25 cellular contexts compared by ENCODE assay signal in genomic region chr1:220184503-220184902, GRCh38.
"Had no signal": no experiment of that assay in that cellular context is flagged by ENCODE, and none has a peak within 500 bp of the region (broad histone marks: within the 10 kb centered on the region; RNA-seq: fewer than 3 reads in every experiment).

No MANE protein-coding gene starts in this region.

- H3K9me3 Mint-ChIP-seq: activated naive CD8-positive, alpha-beta T cell treated with anti-CD3 and anti-CD28 coated beads for 36 hours; activated T-cell treated with anti-CD3 and anti-CD28 coated beads, Interleukin-2, amount 50 U/mL, for 4 hours; activated T-helper 2 cell treated with anti-CD3 and anti-CD28 coated beads, Interferon-gamma antibody, Interleukin-2, Interleukin-4, amounts not matched to agents 10 μg/mL and 5 μg/mL and 100 μg/mL, durations not matched to agents 14 hours and 24 hours and 36 hours; immature natural killer cell; naive thymus-derived CD4-positive, alpha-beta T cell; neural crest cell; type B pancreatic cell had no signal

- H3K9me3 ChIP-seq: left lung, thoracic aorta, vagina had no signal

- H3K4me2 ChIP-seq: hepatocyte had no signal

- DNase-seq: activated CD4-positive, alpha-beta T cell treated with anti-CD3 and anti-CD28 coated beads for 1 hour; activated CD4-positive, alpha-beta T cell treated with anti-CD3 and anti-CD28 coated beads, Interleukin-2, amount 50 U/mL, for 1 hour; activated CD8-positive, alpha-beta memory T cell treated with anti-CD3 and anti-CD28 coated beads for 24 hours; activated CD8-positive, alpha-beta memory T cell treated with anti-CD3 and anti-CD28 coated beads, Interleukin-2, amount 50 U/mL, for 4 hours; activated naive CD4-positive, alpha-beta T cell treated with Interleukin-2 at 50 U/mL for 16 hours; activated naive CD8-positive, alpha-beta T cell treated with anti-CD3 and anti-CD28 coated beads for 36 hours; activated T-cell treated with anti-CD3 and anti-CD28 coated beads, Interleukin-2, amount 50 U/mL, for 4 hours; amniotic stem cell; dermis blood vessel endothelial cell; effector CD8-positive, alpha-beta T cell; glutamatergic neuron; immature natural killer cell; kidney glomerular epithelial cell; left lung; naive thymus-derived CD4-positive, alpha-beta T cell; stimulated activated CD4-positive, alpha-beta T cell treated with anti-CD3 and anti-CD28 coated beads, Interleukin-4, amount 100 ng/mL, for 24 hours; stimulated activated naive CD4-positive, alpha-beta T cell treated with Interleukin-2 at 50 U/mL for 16 hours had no signal

- H2AFZ ChIP-seq: hepatocyte had no signal

- H3K4me1 Mint-ChIP-seq: activated naive CD8-positive, alpha-beta T cell treated with anti-CD3 and anti-CD28 coated beads for 36 hours; immature natural killer cell; naive thymus-derived CD4-positive, alpha-beta T cell; neural crest cell had no signal

- H3K4me3 ChIP-seq: hepatocyte, left lung, lung, thoracic aorta, vagina had no signal

- H3K79me2 ChIP-seq: hepatocyte had no signal

- H3K27me3 ChIP-seq: hepatocyte, left lung, vagina had no signal

- ATAC-seq: activated T-cell treated with anti-CD3 and anti-CD28 coated beads, Interleukin-2, amount 50 U/mL, for 4 hours; left lung; naive thymus-derived CD4-positive, alpha-beta T cell had no signal

- H3K4me3 Mint-ChIP-seq: activated naive CD8-positive, alpha-beta T cell treated with anti-CD3 and anti-CD28 coated beads for 36 hours; activated T-cell treated with anti-CD3 and anti-CD28 coated beads, Interleukin-2, amount 50 U/mL, for 4 hours; immature natural killer cell; naive thymus-derived CD4-positive, alpha-beta T cell; neural crest cell; type B pancreatic cell had no signal

- H3K4me1 ChIP-seq: left lung, vagina had no signal

- H3K27ac Mint-ChIP-seq: activated naive CD8-positive, alpha-beta T cell treated with anti-CD3 and anti-CD28 coated beads for 36 hours; activated T-helper 2 cell treated with anti-CD3 and anti-CD28 coated beads, Interferon-gamma antibody, Interleukin-2, Interleukin-4, amounts not matched to agents 10 μg/mL and 5 μg/mL and 100 μg/mL, durations not matched to agents 14 hours and 24 hours and 36 hours; immature natural killer cell; type B pancreatic cell had no signal

- H3K27me3 Mint-ChIP-seq: activated naive CD8-positive, alpha-beta T cell treated with anti-CD3 and anti-CD28 coated beads for 36 hours; naive thymus-derived CD4-positive, alpha-beta T cell; type B pancreatic cell had no signal

- FAIRE-seq: bronchial epithelial cell had no signal

- H3K27ac ChIP-seq: hepatocyte, left lung, thoracic aorta, vagina had no signal
